9 cellular contexts compared by ENCODE assay signal in genomic region chr1:8396912-8397406, GRCh38.
DNase-seq lines count a peak whose midpoint lies in the region; ATAC-seq, FAIRE-seq and TF ChIP-seq lines count a peak whose summit lies in the region.
"Had no signal": no experiment of that assay in that cellular context is flagged by ENCODE, and none has a peak within 500 bp of the region (broad histone marks: within the 10 kb centered on the region; RNA-seq: fewer than 3 reads in every experiment).

No MANE protein-coding gene starts in this region.

- H3K4me3 ChIP-seq in HUES48 (ENCODE audit: low read depth, low read length) (no peak overlapping the region), astrocyte (ENCODE audit: insufficient read depth, low read depth, low read length) (peak overlapping the region; percentile 25), stomach (no peak overlapping the region)

- H3K79me2 ChIP-seq in astrocyte (ENCODE audit: insufficient read depth, low read length), result peaks cover 58% of the 10 kb centered on the region

- H3K27me3 ChIP-seq in HUES48 (ENCODE audit: control insufficient read depth, insufficient read depth, low read length) (no peaks in the 10 kb centered on the region), astrocyte (ENCODE audit: insufficient read depth, low read length) (no peaks in the 10 kb centered on the region), stomach (no peaks in the 10 kb centered on the region)

- peak overlapping the region; percentile 91 for H3K27ac Mint-ChIP-seq in astrocyte (ENCODE audit: unreplicated experiment)

- H3K36me3 ChIP-seq in HUES48 (ENCODE audit: control insufficient read depth, insufficient read depth, low read length) (0 out of 2 replicates have a peak, but pooled peaks cover 7% of the 10 kb centered on the region), astrocyte (ENCODE audit: insufficient read depth, low read length) (peaks cover 5% of the 10 kb centered on the region), stomach (peaks cover 2 to 34% (median 22%) of the 10 kb centered on the region in 4 donors)

- ATAC-seq in GM18519 (IDR thresholded peaks at IDR 0.05; ENCODE audit: low FRiP score, unreplicated experiment), result no peak

- H3K4me2 ChIP-seq in astrocyte (ENCODE audit: low read length), result peak overlapping the region; percentile 80

- H2AFZ ChIP-seq in astrocyte (ENCODE audit: low read depth, low read length), result no peak overlapping the region

- H3K27me3 Mint-ChIP-seq in astrocyte (ENCODE audit: low read depth, unreplicated experiment), result no peaks in the 10 kb centered on the region

- H3K4me1 Mint-ChIP-seq in astrocyte (ENCODE audit: low read depth, unreplicated experiment), result peaks cover 52% of the 10 kb centered on the region

- no peak overlapping the region for H3K4me3 Mint-ChIP-seq in astrocyte (ENCODE audit: unreplicated experiment)

- H3K9ac ChIP-seq in HUES48 (ENCODE audit: low read depth, low read length) (no peak overlapping the region), astrocyte (ENCODE audit: low read length) (peak overlapping the region; percentile 84)

- peak overlapping the region; percentile 36 for H3K27ac ChIP-seq in HUES48 (ENCODE audit: low read depth, low read length)
- H3K27ac ChIP-seq in astrocyte (ENCODE audit: low read depth, low read length), result peak overlapping the region; percentile 98
- peak overlapping the region; percentile 44 to 84 (median 73) for H3K27ac ChIP-seq in stomach

- DNase-seq in activated T-cell treated with anti-CD3 and anti-CD28 coated beads for 24 hours (ENCODE audit: low read depth) (peak; percentile 29), activated T-cell treated with anti-CD3 and anti-CD28 coated beads for 4 hours (no peak), astrocyte (ENCODE audit: low read depth) (peak; percentile 100), kidney tubule cell (ENCODE audit: low spot score) (peak; percentile 97), stomach (no peak), NCI-H748 treated with DMSO at 0.1 percent for 48 hours (lab: John Stamatoyannopoulos, UW) (no peak)

- TF ChIP-seq EP300 in stomach (IDR thresholded peaks at IDR 0.05), result peak; percentile 65

- intact Hi-C loops in stomach (cut with DNase I; ENCODE audit: low total_unique reads), result no loop called here

- H4K20me1 ChIP-seq in astrocyte (ENCODE audit: insufficient read depth, low read length), result peaks cover 4% of the 10 kb centered on the region

- no peaks in the 10 kb centered on the region for H3K9me3 Mint-ChIP-seq in astrocyte (ENCODE audit: unreplicated experiment)

- no peak for TF ChIP-seq POLR2A in stomach (IDR thresholded peaks at IDR 0.05)

- H3K9me3 ChIP-seq in HUES48 (ENCODE audit: control insufficient read depth, insufficient read depth, low read length) (no peaks in the 10 kb centered on the region), astrocyte (ENCODE audit: insufficient read depth, low read depth, low read length) (no peaks in the 10 kb centered on the region), stomach (no peaks in the 10 kb centered on the region)

- H3K36me3 Mint-ChIP-seq in astrocyte (ENCODE audit: low read depth, unreplicated experiment), result peaks cover 9% of the 10 kb centered on the region

- H3K4me1 ChIP-seq in HUES48 (ENCODE audit: control insufficient read depth, insufficient read depth, low read length), result peaks cover 34% of the 10 kb centered on the region
- H3K4me1 ChIP-seq in astrocyte (ENCODE audit: insufficient read depth, low read length), result peaks cover 43% of the 10 kb centered on the region
- peaks cover 38 to 75% (median 58%) of the 10 kb centered on the region in 4 donors for H3K4me1 ChIP-seq in stomach

- peak; percentile 87 for FAIRE-seq in astrocyte (lab: Jason Lieb, UNC)
- FAIRE-seq: colon had no signal

- TF ChIP-seq CTCF in astrocyte (IDR thresholded peaks at IDR 0.05; ENCODE audit: insufficient read depth, low read depth, low read length) (no peak), stomach (IDR thresholded peaks at IDR 0.05) (no peak)

- 27 to 46% (median 44%) methylated on average over 4 of the region's 4 CpGs for WGBS in stomach, 5 donors

Comparison
In these comparisons a context has a peak if more than half of its experiments do, and no peak if none do; other contexts are left out.
1. DNase-seq: peak in activated T-cell treated with anti-CD3 and anti-CD28 coated beads for 24 hours (single experiment), astrocyte (single experiment) and kidney tubule cell (single experiment); none in activated T-cell treated with anti-CD3 and anti-CD28 coated beads for 4 hours (single experiment), stomach (single experiment) and NCI-H748 treated with DMSO at 0.1 percent for 48 hours (single experiment).
2. H3K27ac ChIP-seq: peak in every context shown above with its lines; median percentile 98 in astrocyte; 73 in stomach; 36 in HUES48.